In the genomic region with DNA sequence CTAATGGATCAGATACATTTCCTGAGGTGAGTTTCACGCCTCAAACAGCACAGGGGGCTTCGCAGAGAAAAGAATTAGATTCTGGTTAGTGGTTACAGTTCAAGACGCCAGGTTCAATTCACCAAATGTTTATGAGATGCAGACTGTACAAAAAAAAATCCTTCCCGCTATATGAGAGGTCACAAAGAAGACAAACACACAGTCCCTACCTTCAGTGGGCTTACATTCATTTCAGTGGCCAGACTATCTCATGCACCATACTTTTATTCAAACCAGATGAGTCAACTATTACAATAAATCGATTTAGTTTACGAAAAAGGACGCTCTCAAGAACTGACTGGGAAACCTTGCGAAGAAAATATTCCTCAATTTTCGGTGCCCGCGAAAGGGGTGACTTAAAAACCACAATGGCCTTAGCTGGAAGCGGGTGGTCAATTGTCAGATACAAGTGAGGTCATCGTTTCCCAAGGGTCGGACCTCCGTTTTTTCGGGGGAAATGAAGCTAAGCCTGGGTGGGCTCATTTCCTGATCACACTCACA, we compare ENCODE assay signal across 8 cellular contexts.
A peak's percentile ranks its signal among the peaks of the same experiment; 100 is the strongest.
DNase-seq lines count a peak whose midpoint lies in the region; ATAC-seq and TF ChIP-seq lines count a peak whose summit lies in the region.

No MANE protein-coding gene starts in this region.

- peak overlapping the region; percentile 86 for H3K9ac ChIP-seq in SK-N-MC (ENCODE audit: insufficient read length)

- no peak overlapping the region for H3K27ac ChIP-seq in SK-N-MC

- H3K4me3 ChIP-seq in GM12875 (ENCODE audit: low read depth, low read length) (peak overlapping the region; percentile 84), SK-N-MC (peak overlapping the region; percentile 87), fibroblast of mammary gland (ENCODE audit: control insufficient read depth, low read depth, low read length) (peak overlapping the region; percentile 99)

- no peak for DNase-seq in SK-N-MC (ENCODE audit: low read depth, low spot score)
- DNase-seq in fibroblast of mammary gland (ENCODE audit: low read depth), result no peak
- DNase-seq in retina, result peak; percentile 2
- DNase-seq in ACHN, result no peak
- DNase-seq in pons (ENCODE audit: low spot score), result no peak
- no peak for DNase-seq in NCI-H2029 (lab: John Stamatoyannopoulos, UW)

- H3K9me3 ChIP-seq in SK-N-MC (ENCODE audit: low read depth, low read length), result no peaks in the 10 kb centered on the region

- no peaks in the 10 kb centered on the region; the same call in 1 of the 2 replicates for H3K36me3 ChIP-seq in SK-N-MC (ENCODE audit: insufficient read depth, low read length)

- in situ Hi-C loops in ACHN (cut with HindIII; ENCODE audit: low pct_ligation_motif_present, low pct_unique_long_range_greater_than_20kb, low sequenced_read_pairs), result no loop called here

- no peak for ATAC-seq in HG03469 (IDR thresholded peaks at IDR 0.05; ENCODE audit: unreplicated experiment)

- TF ChIP-seq CTCF in GM12875 (IDR thresholded peaks at IDR 0.05; ENCODE audit: borderline replicate concordance, insufficient read depth, low read depth, low read length), result no peak
- no peak for TF ChIP-seq CTCF in fibroblast of mammary gland (conservative IDR thresholded peaks at IDR 0.05; ENCODE audit: control insufficient read depth, insufficient read depth, low read depth, low read length)
